Comparison of ENCODE assay signal across 3 cellular contexts in genomic region chrX:109534933-109535332, GRCh38.
TF ChIP-seq lines count a peak whose summit lies in the region.

No MANE protein-coding gene starts in this region.

TF ChIP-seq in SK-N-SH, 30 proteins besides CTCF, POLR2A, EP300 and RAD21:
- TF ChIP-seq TCF12 (IDR thresholded peaks at IDR 0.05) (no peak), RXRA (IDR thresholded peaks at IDR 0.05; ENCODE audit: borderline replicate concordance, low read depth) (no peak), TAF1 (IDR thresholded peaks at IDR 0.05; ENCODE audit: borderline replicate concordance, low read depth, low read length) (no peak), RCOR1 (IDR thresholded peaks at IDR 0.05; ENCODE audit: low read length) (no peak), MEF2A (IDR thresholded peaks at IDR 0.05; ENCODE audit: borderline replicate concordance, low read depth) (no peak), YY1 (IDR thresholded peaks at IDR 0.05; ENCODE audit: low read depth) (no peak), GABPA (IDR thresholded peaks at IDR 0.05; ENCODE audit: low read depth) (no peak), ELF1 (IDR thresholded peaks at IDR 0.05) (no peak), REST (IDR thresholded peaks at IDR 0.05; ENCODE audit: low read depth, low read length) (no peak), MAX (IDR thresholded peaks at IDR 0.05; ENCODE audit: low read depth) (no peak), FOXM1 (IDR thresholded peaks at IDR 0.05; ENCODE audit: low read depth) (no peak), USF2 (IDR thresholded peaks at IDR 0.05; ENCODE audit: borderline replicate concordance, low read depth, low read length) (no peak), GATA2 (CRISPR knock-in tag; IDR thresholded peaks at IDR 0.05) (no peak)
TF ChIP-seq in SK-N-SH: peak in this region for 0.

TF ChIP-seq in SK-N-SH treated with all-trans-retinoic acid at 6 μM for 48 hours, 23 proteins besides CTCF, POLR2A, EP300 and RAD21:
- TF ChIP-seq ZNF565 (CRISPR knock-in tag; conservative IDR thresholded peaks at IDR 0.05; ENCODE audit: low read depth) (no peak), PATZ1 (CRISPR knock-in tag; IDR thresholded peaks at IDR 0.05; ENCODE audit: borderline replicate concordance) (no peak), CSDC2 (CRISPR knock-in tag; IDR thresholded peaks at IDR 0.05) (no peak)
TF ChIP-seq in SK-N-SH treated with all-trans-retinoic acid at 6 μM for 48 hours: peak in this region for 0.

TF ChIP-seq in K562, 482 proteins besides CTCF, POLR2A, EP300 and RAD21:
- TF ChIP-seq ZC3H8 (IDR thresholded peaks at IDR 0.05) (no peak), GTF2F1 (IDR thresholded peaks at IDR 0.05; ENCODE audit: low read depth, low read length) (no peak), NFIX (CRISPR knock-in tag; IDR thresholded peaks at IDR 0.05; ENCODE audit: low read depth) (peak; percentile 41; the same call in 1 of the 2 replicates), NFIC (IDR thresholded peaks at IDR 0.05) (peak; percentile 81), ZNF134 (CRISPR knock-in tag; conservative IDR thresholded peaks at IDR 0.05) (no peak), ELF4 (CRISPR knock-in tag; IDR thresholded peaks at IDR 0.05) (no peak)
